Comparison of ENCODE assay signal across 8 cellular contexts in genomic region chr13:72221276-72221962, GRCh38.
DNase-seq lines count a peak whose midpoint lies in the region; ATAC-seq, FAIRE-seq and TF ChIP-seq lines count a peak whose summit lies in the region.

No MANE protein-coding gene starts in this region.

- TF ChIP-seq EP300 in HepG2 (IDR thresholded peaks at IDR 0.05; ENCODE audit: low read depth in 2 of 2, low read length in 2 of 2) (no peak), HepG2 (CRISPR knock-in tag; IDR thresholded peaks at IDR 0.05; ENCODE audit: borderline replicate concordance) (no peak)

- peaks cover 3% of the 10 kb centered on the region for H3K9me3 Mint-ChIP-seq in activated CD4-positive, alpha-beta T cell treated with anti-CD3 and anti-CD28 coated beads for 36 hours (ENCODE audit: low read depth)
- peaks cover 6% of the 10 kb centered on the region for H3K9me3 Mint-ChIP-seq in activated naive CD8-positive, alpha-beta T cell treated with anti-CD3 and anti-CD28 coated beads for 36 hours
- H3K9me3 Mint-ChIP-seq in activated T-helper 1 cell treated with anti-CD3 and anti-CD28 coated beads, Interleukin-12 subunit alpha, Interleukin-12 subunit beta, Interleukin-2, Interleukin-4 antibody, amounts not matched to agents 30 ng/mL and 10 ng/mL and 1 ng/mL, durations not matched to agents 14 hours and 24 hours and 36 hours, result peaks cover 5% of the 10 kb centered on the region
- H3K9me3 Mint-ChIP-seq in naive thymus-derived CD8-positive, alpha-beta T cell, result peaks cover 0 to 12% (median 4%) of the 10 kb centered on the region in 9 donors

- no peaks in the 10 kb centered on the region for H3K79me2 ChIP-seq in HepG2 (ENCODE audit: insufficient read depth, low read length)

- peak; percentile 30 for FAIRE-seq in HepG2 (lab: Jason Lieb, UNC)

- 31% methylated on average over 3 of the region's 9 CpGs for WGBS in HepG2 (ENCODE audit: low lambda C conversion rate)

- ATAC-seq in activated CD4-positive, alpha-beta T cell treated with anti-CD3 and anti-CD28 coated beads for 36 hours, result no peak
- peak; percentile 100 for ATAC-seq in HepG2
- no peak for ATAC-seq in naive thymus-derived CD8-positive, alpha-beta T cell

- peak; percentile 27; the same call in 1 of the 2 replicates for TF ChIP-seq RAD21 in HepG2 (CRISPR knock-in tag; IDR thresholded peaks at IDR 0.05)

- no peak overlapping the region for H3K9ac ChIP-seq in HepG2 (ENCODE audit: insufficient read depth, low read depth, low read length)

- no peaks in the 10 kb centered on the region for H3K36me3 Mint-ChIP-seq in activated CD4-positive, alpha-beta T cell treated with anti-CD3 and anti-CD28 coated beads for 36 hours (ENCODE audit: low read depth)
- H3K36me3 Mint-ChIP-seq in activated naive CD8-positive, alpha-beta T cell treated with anti-CD3 and anti-CD28 coated beads for 36 hours, result no peaks in the 10 kb centered on the region
- no peaks in the 10 kb centered on the region for H3K36me3 Mint-ChIP-seq in activated T-helper 1 cell treated with anti-CD3 and anti-CD28 coated beads, Interleukin-12 subunit alpha, Interleukin-12 subunit beta, Interleukin-2, Interleukin-4 antibody, amounts not matched to agents 30 ng/mL and 10 ng/mL and 1 ng/mL, durations not matched to agents 14 hours and 24 hours and 36 hours (ENCODE audit: low read depth)
- peaks cover 0 to 3% (median 0%) of the 10 kb centered on the region in 3 donors for H3K36me3 Mint-ChIP-seq in naive thymus-derived CD8-positive, alpha-beta T cell

- POLR2A ChIA-PET in activated CD4-positive, alpha-beta T cell treated with anti-CD3 and anti-CD28 coated beads for 36 hours (lab: Charles Lee), result no interaction called here
- POLR2A ChIA-PET in HepG2 (lab: Yijun Ruan, JAX), result no interaction called here
- POLR2A ChIA-PET in naive thymus-derived CD8-positive, alpha-beta T cell (lab: Charles Lee), result no interaction called here

- no peak overlapping the region for H3K27ac ChIP-seq in HepG2 (ENCODE audit: extremely low read length, insufficient read depth, low read length)

- no peak overlapping the region for H3K4me3 Mint-ChIP-seq in activated CD4-positive, alpha-beta T cell treated with anti-CD3 and anti-CD28 coated beads for 36 hours
- H3K4me3 Mint-ChIP-seq in activated naive CD8-positive, alpha-beta T cell treated with anti-CD3 and anti-CD28 coated beads for 36 hours, result no peak overlapping the region
- H3K4me3 Mint-ChIP-seq in activated T-helper 1 cell treated with anti-CD3 and anti-CD28 coated beads, Interleukin-12 subunit alpha, Interleukin-12 subunit beta, Interleukin-2, Interleukin-4 antibody, amounts not matched to agents 30 ng/mL and 10 ng/mL and 1 ng/mL, durations not matched to agents 14 hours and 24 hours and 36 hours, result no peak overlapping the region
- no peak overlapping the region for H3K4me3 Mint-ChIP-seq in naive thymus-derived CD8-positive, alpha-beta T cell

- H3K27me3 ChIP-seq in HepG2 (ENCODE audit: control insufficient read depth in 1 of 2, insufficient read depth in 2 of 2, low read length in 2 of 2), result no peaks in the 10 kb centered on the region

- H3K27ac Mint-ChIP-seq in activated CD4-positive, alpha-beta T cell treated with anti-CD3 and anti-CD28 coated beads for 36 hours, result no peak overlapping the region
- H3K27ac Mint-ChIP-seq in activated naive CD8-positive, alpha-beta T cell treated with anti-CD3 and anti-CD28 coated beads for 36 hours, result no peak overlapping the region
- no peak overlapping the region for H3K27ac Mint-ChIP-seq in activated T-helper 1 cell treated with anti-CD3 and anti-CD28 coated beads, Interleukin-12 subunit alpha, Interleukin-12 subunit beta, Interleukin-2, Interleukin-4 antibody, amounts not matched to agents 30 ng/mL and 10 ng/mL and 1 ng/mL, durations not matched to agents 14 hours and 24 hours and 36 hours
- H3K27ac Mint-ChIP-seq in naive thymus-derived CD8-positive, alpha-beta T cell, result no peak overlapping the region

- no peaks in the 10 kb centered on the region for H3K9me3 ChIP-seq in HepG2 (ENCODE audit: low read length)

- H3K4me3 ChIP-seq in HepG2 (replicated peaks in 1 of 3; ENCODE audit: insufficient read depth in 1 of 3, low read depth in 2 of 3, low read length in 3 of 3), result no peak overlapping the region

- no peaks in the 10 kb centered on the region for H3K36me3 ChIP-seq in HepG2 (replicated peaks in 1 of 2; ENCODE audit: control insufficient read depth in 1 of 2, insufficient read depth in 2 of 2, low read length in 2 of 2)

- H3K4me1 ChIP-seq in HepG2 (ENCODE audit: insufficient read depth, low read length), result no peaks in the 10 kb centered on the region

- no peaks in the 10 kb centered on the region for H3K4me1 Mint-ChIP-seq in activated CD4-positive, alpha-beta T cell treated with anti-CD3 and anti-CD28 coated beads for 36 hours
- H3K4me1 Mint-ChIP-seq in activated naive CD8-positive, alpha-beta T cell treated with anti-CD3 and anti-CD28 coated beads for 36 hours, result peaks cover 3% of the 10 kb centered on the region
- H3K4me1 Mint-ChIP-seq in activated T-helper 1 cell treated with anti-CD3 and anti-CD28 coated beads, Interleukin-12 subunit alpha, Interleukin-12 subunit beta, Interleukin-2, Interleukin-4 antibody, amounts not matched to agents 30 ng/mL and 10 ng/mL and 1 ng/mL, durations not matched to agents 14 hours and 24 hours and 36 hours (ENCODE audit: low read depth), result no peaks in the 10 kb centered on the region
- H3K4me1 Mint-ChIP-seq in naive thymus-derived CD8-positive, alpha-beta T cell, result no peaks in the 10 kb centered on the region

- no TSS peak for BruUV-seq in HepG2 (replicated peaks; lab: Mats Ljungman, UMichigan)

- intact Hi-C loops in activated CD4-positive, alpha-beta T cell treated with anti-CD3 and anti-CD28 coated beads for 36 hours (cut with DNase I, micrococcal nuclease), result no loop called here
- intact Hi-C loops in HepG2 (cut with micrococcal nuclease; ENCODE audit: unreplicated experiment), result no loop called here
- intact Hi-C loops in activated T-helper 1 cell treated with anti-CD3 and anti-CD28 coated beads, Interleukin-12 subunit alpha, Interleukin-12 subunit beta, Interleukin-2, Interleukin-4 antibody, amounts not matched to agents 30 ng/mL and 10 ng/mL and 1 ng/mL, durations not matched to agents 14 hours and 24 hours and 36 hours (cut with micrococcal nuclease), result no loop called here

- H2AFZ ChIP-seq in HepG2 (ENCODE audit: low read length), result no peak overlapping the region

- peak; percentile 29 for DNase-seq in activated CD4-positive, alpha-beta T cell treated with anti-CD3 and anti-CD28 coated beads for 36 hours
- no peak for DNase-seq in activated CD4-positive, alpha-beta T cell treated with anti-CD3 and anti-CD28 coated beads, Interleukin-2, amount 50 U/mL, for 4 hours
- DNase-seq in HuH-7 (ENCODE audit: low spot score) (peak; percentile 43), HepG2 (ENCODE audit: low spot score) (peak; percentile 28), NCI-H2196 treated with DMSO at 0.1 percent for 48 hours (lab: John Stamatoyannopoulos, UW; ENCODE audit: unreplicated experiment) (no peak)
- peak; percentile 1 for DNase-seq in activated naive CD8-positive, alpha-beta T cell treated with anti-CD3 and anti-CD28 coated beads for 36 hours
- DNase-seq in activated T-helper 1 cell treated with anti-CD3 and anti-CD28 coated beads, Interleukin-12 subunit alpha, Interleukin-12 subunit beta, Interleukin-2, Interleukin-4 antibody, amounts not matched to agents 30 ng/mL and 10 ng/mL and 1 ng/mL, durations not matched to agents 14 hours and 24 hours and 36 hours (ENCODE audit: low spot score), result no peak
- DNase-seq in naive thymus-derived CD8-positive, alpha-beta T cell, result no peak

- no peaks in the 10 kb centered on the region for H4K20me1 ChIP-seq in HepG2 (ENCODE audit: insufficient read depth, low read length)

- in situ Hi-C loops in HepG2 (cut with HindIII; ENCODE audit: extremely low pct_ligation_motif_present, low pct_unique_long_range_greater_than_20kb), result no loop called here

- peak; percentile 79 for TF ChIP-seq CTCF in HepG2 (CRISPR knock-in tag; IDR thresholded peaks at IDR 0.05)

- no peaks in the 10 kb centered on the region for H3K27me3 Mint-ChIP-seq in activated CD4-positive, alpha-beta T cell treated with anti-CD3 and anti-CD28 coated beads for 36 hours
- H3K27me3 Mint-ChIP-seq in activated naive CD8-positive, alpha-beta T cell treated with anti-CD3 and anti-CD28 coated beads for 36 hours, result no peaks in the 10 kb centered on the region
- no peaks in the 10 kb centered on the region for H3K27me3 Mint-ChIP-seq in activated T-helper 1 cell treated with anti-CD3 and anti-CD28 coated beads, Interleukin-12 subunit alpha, Interleukin-12 subunit beta, Interleukin-2, Interleukin-4 antibody, amounts not matched to agents 30 ng/mL and 10 ng/mL and 1 ng/mL, durations not matched to agents 14 hours and 24 hours and 36 hours (ENCODE audit: insufficient read depth)
- H3K27me3 Mint-ChIP-seq in naive thymus-derived CD8-positive, alpha-beta T cell, result peaks cover 0 to 1% (median 0%) of the 10 kb centered on the region in 5 donors

- no peak overlapping the region for H3K4me2 ChIP-seq in HepG2 (ENCODE audit: low read depth, low read length)

- TF ChIP-seq POLR2A in HepG2 (IDR thresholded peaks at IDR 0.05; ENCODE audit: insufficient read depth in 1 of 2, low read depth in 2 of 2, low read length in 2 of 2), result no peak

- CTCF ChIA-PET in activated CD4-positive, alpha-beta T cell treated with anti-CD3 and anti-CD28 coated beads for 36 hours (lab: Charles Lee), result interaction anchor here (1.2 kb wide), 1 partner anchor 16 kb away, joined by 3 read pairs; no protein-coding TSS in a partner anchor
- CTCF ChIA-PET in HepG2 (lab: Yijun Ruan, JAX; ENCODE audit: low intra/inter-chr PET ratio, low total read pairs), result no interaction called here

TF ChIP-seq in HepG2, 621 proteins besides CTCF, POLR2A, EP300 and RAD21 (continues in another document):
- TF ChIP-seq TAF15 (IDR thresholded peaks at IDR 0.05; ENCODE audit: low read depth, low read length, poor library complexity, severe bottlenecking) (no peak), ZNF574 (CRISPR knock-in tag; IDR thresholded peaks at IDR 0.05) (no peak)

Comparison
In these comparisons a context has a peak if more than half of its experiments do, and no peak if none do; other contexts are left out.
1. DNase-seq: peak in activated CD4-positive, alpha-beta T cell treated with anti-CD3 and anti-CD28 coated beads for 36 hours (single experiment), HuH-7 (single experiment), activated naive CD8-positive, alpha-beta T cell treated with anti-CD3 and anti-CD28 coated beads for 36 hours (single experiment) and HepG2 (single experiment); none in activated CD4-positive, alpha-beta T cell treated with anti-CD3 and anti-CD28 coated beads, Interleukin-2, amount 50 U/mL, for 4 hours (0 of 2), activated T-helper 1 cell treated with anti-CD3 and anti-CD28 coated beads, Interleukin-12 subunit alpha, Interleukin-12 subunit beta, Interleukin-2, Interleukin-4 antibody, amounts not matched to agents 30 ng/mL and 10 ng/mL and 1 ng/mL, durations not matched to agents 14 hours and 24 hours and 36 hours (single experiment), NCI-H2196 treated with DMSO at 0.1 percent for 48 hours (single experiment) and naive thymus-derived CD8-positive, alpha-beta T cell (0 of 10).